In the genomic region with DNA sequence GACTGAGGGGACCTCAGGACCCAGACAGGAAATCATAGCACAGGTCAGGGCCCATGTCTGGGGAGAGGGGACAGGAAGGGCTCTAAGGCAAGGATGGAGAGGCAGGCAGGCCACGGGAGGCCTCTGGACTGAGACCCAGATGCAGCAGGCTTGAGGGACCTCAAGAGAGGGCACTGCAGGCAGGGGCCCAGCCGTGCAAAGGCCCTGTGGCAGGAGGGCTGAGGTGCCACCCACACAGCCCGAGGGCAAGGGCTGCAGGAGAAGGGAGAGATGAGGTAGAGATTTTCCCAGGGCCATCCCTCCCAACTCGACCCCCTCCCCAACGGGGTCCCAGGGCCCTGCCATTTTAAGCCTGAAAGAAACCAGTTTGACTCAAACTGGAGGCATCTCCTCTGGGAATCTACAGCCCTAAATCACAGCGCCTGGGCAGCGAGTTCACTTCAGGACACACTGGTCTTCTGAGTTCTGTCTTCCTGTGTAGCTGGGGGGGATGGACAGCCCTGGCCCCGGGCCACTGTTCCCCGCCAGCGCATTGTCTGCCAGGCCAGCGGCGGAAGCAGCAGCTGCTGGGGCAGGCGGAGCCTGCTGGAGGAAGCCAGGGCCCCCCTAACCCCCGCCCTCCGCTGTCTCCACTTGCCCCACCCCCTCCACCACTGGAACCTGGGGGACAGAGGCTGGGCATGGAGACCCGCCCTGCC, we compare ENCODE assay signal across 8 cellular contexts. TPM values are rescaled to one million over a fixed set of nuclear protein-coding genes. Genes with fewer than 3 reads are reported as not detected.
A peak's percentile ranks its signal among the peaks of the same experiment; 100 is the strongest.
DNase-seq lines count a peak whose midpoint lies in the region; ATAC-seq, FAIRE-seq and TF ChIP-seq lines count a peak whose summit lies in the region.

No MANE protein-coding gene starts in this region.

- no peak overlapping the region for H3K27ac ChIP-seq in DOHH2 (ENCODE audit: low read depth, low read length)
- peak overlapping the region; percentile 81 for H3K27ac ChIP-seq in astrocyte (ENCODE audit: low read depth, low read length)
- no peak overlapping the region for H3K27ac ChIP-seq in hepatocyte

- no peaks in the 10 kb centered on the region for H3K36me3 Mint-ChIP-seq in astrocyte (ENCODE audit: low read depth, unreplicated experiment)

- ATAC-seq in GM19324 (IDR thresholded peaks at IDR 0.05; ENCODE audit: low FRiP score, unreplicated experiment): no peak

- H3K27me3 ChIP-seq in DOHH2 (ENCODE audit: control insufficient read depth, low read length) (no peaks in the 10 kb centered on the region; the same call in 1 of the 2 replicates), astrocyte (ENCODE audit: insufficient read depth, low read length) (no peaks in the 10 kb centered on the region), hepatocyte (no peaks in the 10 kb centered on the region)

- H3K4me2 ChIP-seq in DOHH2 (ENCODE audit: low read length): peak overlapping the region; percentile 49
- peak overlapping the region; percentile 75 for H3K4me2 ChIP-seq in astrocyte (ENCODE audit: low read length)
- H3K4me2 ChIP-seq in hepatocyte: peak overlapping the region; percentile 32

- no peak overlapping the region for H3K27ac Mint-ChIP-seq in astrocyte (ENCODE audit: unreplicated experiment)

- H3K4me3 ChIP-seq in DOHH2 (ENCODE audit: low read length): no peak overlapping the region
- no peak overlapping the region for H3K4me3 ChIP-seq in astrocyte (ENCODE audit: insufficient read depth, low read depth, low read length)
- no peak overlapping the region for H3K4me3 ChIP-seq in hepatocyte

- H3K9ac ChIP-seq in astrocyte (ENCODE audit: low read length): peak overlapping the region; percentile 72

- peaks cover 27% of the 10 kb centered on the region for H3K27me3 Mint-ChIP-seq in astrocyte (ENCODE audit: low read depth, unreplicated experiment)

- no peaks in the 10 kb centered on the region for H3K9me3 Mint-ChIP-seq in astrocyte (ENCODE audit: unreplicated experiment)

- H3K9me2 ChIP-seq in DOHH2 (replicated peaks; ENCODE audit: control insufficient read depth, low read length): no peaks in the 10 kb centered on the region
- no peaks in the 10 kb centered on the region for H3K9me2 ChIP-seq in hepatocyte (replicated peaks; ENCODE audit: insufficient read depth)

- peak; percentile 67 for FAIRE-seq in astrocyte (lab: Jason Lieb, UNC)

- no peaks in the 10 kb centered on the region for H3K9me3 ChIP-seq in DOHH2 (ENCODE audit: control insufficient read depth, insufficient read depth, low read length)
- H3K9me3 ChIP-seq in astrocyte (ENCODE audit: insufficient read depth, low read depth, low read length): no peaks in the 10 kb centered on the region
- H3K9me3 ChIP-seq in hepatocyte (ENCODE audit: low read depth): no peaks in the 10 kb centered on the region

- H3K79me2 ChIP-seq in DOHH2 (ENCODE audit: control insufficient read depth, low read length): no peaks in the 10 kb centered on the region
- H3K79me2 ChIP-seq in astrocyte (ENCODE audit: insufficient read depth, low read length): peaks cover 4% of the 10 kb centered on the region
- no peaks in the 10 kb centered on the region for H3K79me2 ChIP-seq in hepatocyte

- DNase-seq in NCI-H2081 treated with DMSO at 0.1 percent for 48 hours (lab: John Stamatoyannopoulos, UW) (peak; percentile 62), astrocyte (ENCODE audit: low read depth) (peak; percentile 94), hepatocyte (ENCODE audit: low spot score) (peak; percentile 69), retina (peak; percentile 49), germinal center (ENCODE audit: low spot score) (no peak)
- no peak for DNase-seq in central memory CD4-positive, alpha-beta T cell

- 64% methylated on average over 13 of the region's 16 CpGs for WGBS in hepatocyte (ENCODE audit: low lambda C conversion rate, missing lambda C conversion rate)

- H3K36me3 ChIP-seq in DOHH2 (ENCODE audit: control insufficient read depth, low read length) (no peaks in the 10 kb centered on the region), astrocyte (ENCODE audit: insufficient read depth, low read length) (no peaks in the 10 kb centered on the region), hepatocyte (replicated peaks; ENCODE audit: insufficient read depth, low read depth) (no peaks in the 10 kb centered on the region)

- H3F3A ChIP-seq in DOHH2 (ENCODE audit: control insufficient read depth, insufficient read depth): no peaks in the 10 kb centered on the region

- no peaks in the 10 kb centered on the region for H3K4me1 Mint-ChIP-seq in astrocyte (ENCODE audit: low read depth, unreplicated experiment)

- peak overlapping the region; percentile 52 for H2AFZ ChIP-seq in astrocyte (ENCODE audit: low read depth, low read length)
- no peak overlapping the region for H2AFZ ChIP-seq in hepatocyte

- no peak for TF ChIP-seq CTCF in DOHH2 (IDR thresholded peaks at IDR 0.05; ENCODE audit: low read depth, low read length, poor library complexity, severe bottlenecking)
- TF ChIP-seq CTCF in astrocyte (IDR thresholded peaks at IDR 0.05; ENCODE audit: insufficient read depth, low read depth, low read length): no peak
- TF ChIP-seq CTCF in hepatocyte (IDR thresholded peaks at IDR 0.05; ENCODE audit: poor library complexity): no peak

- H4K20me1 ChIP-seq in DOHH2 (ENCODE audit: control insufficient read depth, insufficient read depth, low read depth, low read length) (no peaks in the 10 kb centered on the region), astrocyte (ENCODE audit: insufficient read depth, low read length) (no peaks in the 10 kb centered on the region), hepatocyte (ENCODE audit: insufficient read depth, poor library complexity, severe bottlenecking) (no peaks in the 10 kb centered on the region)

- peaks cover 32% of the 10 kb centered on the region for H3K4me1 ChIP-seq in DOHH2 (ENCODE audit: control insufficient read depth, low read length)
- peaks cover 40% of the 10 kb centered on the region for H3K4me1 ChIP-seq in astrocyte (ENCODE audit: insufficient read depth, low read length)
- H3K4me1 ChIP-seq in hepatocyte (ENCODE audit: insufficient read depth): peaks cover 5% of the 10 kb centered on the region

- H3K4me3 Mint-ChIP-seq in astrocyte (ENCODE audit: unreplicated experiment): no peak overlapping the region

RNA-seq across cellular contexts. Expression of a gene that starts 20.3 kb away (rescaled TPM):
- 1.6 and 1.7 TPM in 2 replicates for total RNA-seq in astrocyte
- 2.4 and 2.9 TPM in 2 replicates for total RNA-seq in hepatocyte
- polyA plus RNA-seq in hepatocyte: 1.9 and 2.0 TPM in 2 replicates

Comparison
In these comparisons a context has a peak if more than half of its experiments do, and no peak if none do; other contexts are left out.
1. DNase-seq: peak in NCI-H2081 treated with DMSO at 0.1 percent for 48 hours (single experiment), astrocyte (single experiment), hepatocyte (single experiment) and retina (single experiment); none in central memory CD4-positive, alpha-beta T cell (single experiment) and germinal center (single experiment).
2. Peak in every context shown above with its lines, with median percentiles within 50 percentile points of each other: H3K4me2 ChIP-seq.